In genomic region chr4:140807491-140808257, GRCh38 we compare ENCODE assay signal across 8 cellular contexts. TPM values are rescaled to one million over a fixed set of nuclear protein-coding genes. Genes with fewer than 3 reads are reported as not detected.
A peak's percentile ranks its signal among the peaks of the same experiment; 100 is the strongest.
DNase-seq lines count a peak whose midpoint lies in the region; ATAC-seq lines count a peak whose summit lies in the region.

No MANE protein-coding gene starts in this region.

- H3K27me3 ChIP-seq in Karpas-422 (ENCODE audit: low read length), result no peaks in the 10 kb centered on the region

- no peaks in the 10 kb centered on the region for H3K79me2 ChIP-seq in Karpas-422 (ENCODE audit: low read length)

- H2AFZ ChIP-seq in Karpas-422 (ENCODE audit: low read length), result no peak overlapping the region

- peaks cover 16% of the 10 kb centered on the region for H3K4me1 ChIP-seq in Karpas-422 (ENCODE audit: low read length)

- no peaks in the 10 kb centered on the region for H3K36me3 ChIP-seq in Karpas-422 (ENCODE audit: insufficient read depth, low read length)

- peak; percentile 44 for DNase-seq in Karpas-422
- peak; percentile 44 for DNase-seq in left kidney (ENCODE audit: low read depth, low spot score)
- no peak for DNase-seq in kidney glomerular epithelial cell (lab: John Stamatoyannopoulos, UW)
- DNase-seq in stimulated activated CD4-positive, alpha-beta T cell treated with anti-CD3 and anti-CD28 coated beads, Interleukin-4, amount 100 ng/mL, for 1 hour, result no peak
- no peak for DNase-seq in glomerular visceral epithelial cell (ENCODE audit: extremely low spot score)
- DNase-seq in T1000 (lab: John Stamatoyannopoulos, UW), result no peak

- no peaks in the 10 kb centered on the region for H4K20me1 ChIP-seq in Karpas-422 (ENCODE audit: insufficient read depth, low read depth, low read length)

- H3K27ac ChIP-seq in Karpas-422 (ENCODE audit: low read length), result no peak overlapping the region

- no peak overlapping the region for H3K4me3 ChIP-seq in Karpas-422 (ENCODE audit: low read length)

- H3K9me2 ChIP-seq in Karpas-422 (replicated peaks; ENCODE audit: insufficient read depth, low read length), result no peaks in the 10 kb centered on the region

- no peak overlapping the region for H3K9ac ChIP-seq in Karpas-422 (ENCODE audit: low read length)

- ATAC-seq in GM18499 (IDR thresholded peaks at IDR 0.05; ENCODE audit: insufficient read depth, unreplicated experiment) (peak; percentile 93), GM21786 (IDR thresholded peaks at IDR 0.05; ENCODE audit: unreplicated experiment) (peak; percentile 75)

- H3K4me2 ChIP-seq in Karpas-422 (ENCODE audit: low read depth, low read length, poor library complexity, severe bottlenecking), result peak overlapping the region; percentile 35

- no peaks in the 10 kb centered on the region for H3K9me3 ChIP-seq in Karpas-422 (ENCODE audit: low read length)

RNA-seq across cellular contexts. Expression of gene TBC1D9, which starts 51.5 kb away (rescaled TPM):
- total RNA-seq in Karpas-422 (2014; rRNA removed; shearing (Covaris generic); ENCODE audit: low replicate concordance), result not detected in 2 replicates

Comparison
In these comparisons a context has a peak if more than half of its experiments do, and no peak if none do; other contexts are left out.
1. DNase-seq: peak in Karpas-422 (single experiment) and left kidney (single experiment); none in kidney glomerular epithelial cell (single experiment), stimulated activated CD4-positive, alpha-beta T cell treated with anti-CD3 and anti-CD28 coated beads, Interleukin-4, amount 100 ng/mL, for 1 hour (single experiment), glomerular visceral epithelial cell (single experiment) and T1000 (single experiment).